1 cellular context compared by ENCODE assay signal in genomic region chr1:115978292-115978941, GRCh38.
A peak's percentile ranks its signal among the peaks of the same experiment; 100 is the strongest.
TF ChIP-seq lines count a peak whose summit lies in the region.

No MANE protein-coding gene starts in this region.

TF ChIP-seq in K562, 482 proteins besides CTCF, POLR2A, EP300 and RAD21 (continued from another document):
- TF ChIP-seq PKNOX1 (IDR thresholded peaks at IDR 0.05) (peak; percentile 20; the same call in 1 of the 2 replicates), ZKSCAN3 (CRISPR knock-in tag; IDR thresholded peaks at IDR 0.05) (no peak), HMBOX1 (IDR thresholded peaks at IDR 0.05) (peak; percentile 45; the same call in 1 of the 2 replicates), CEBPG (CRISPR knock-in tag; IDR thresholded peaks at IDR 0.05) (0 out of 2 replicates have a peak, but pooled peaks have one; percentile 31), CEBPG (tag; conservative IDR thresholded peaks at IDR 0.05 in 1 of 2, IDR thresholded peaks at IDR 0.05 in 1 of 2) (peak; percentile 77 to 92), ATF4 (CRISPR knock-in tag; IDR thresholded peaks at IDR 0.05) (0 out of 2 replicates have a peak, but pooled peaks have one; percentile 43), ATF3 (IDR thresholded peaks at IDR 0.05) (peak; percentile 70; the same call in 1 of the 2 replicates), ATF3 (CRISPR knock-in tag; conservative IDR thresholded peaks at IDR 0.05) (no peak), SMAD4 (CRISPR knock-in tag; conservative IDR thresholded peaks at IDR 0.05) (peak; percentile 18; the same call in 1 of the 2 replicates), SRSF3 (IDR thresholded peaks at IDR 0.05; ENCODE audit: insufficient read depth, low read length) (no peak), TRIM28 (IDR thresholded peaks at IDR 0.05) (no peak), MEIS2 (IDR thresholded peaks at IDR 0.05; ENCODE audit: partially characterized antibody) (peak; percentile 56), PBX2 (CRISPR knock-in tag; IDR thresholded peaks at IDR 0.05; ENCODE audit: low read depth) (no peak), PBX2 (tag; conservative IDR thresholded peaks at IDR 0.05; ENCODE audit: low read depth) (peak; percentile 48; the same call in 1 of the 2 replicates), ZNF589 (CRISPR knock-in tag; IDR thresholded peaks at IDR 0.05; ENCODE audit: low read depth) (0 out of 2 replicates have a peak, but pooled peaks have one; percentile 21)
